In genomic region chr3:185932213-185932612, GRCh38 we compare ENCODE assay signal across 8 cellular contexts. TPM values are rescaled to one million over a fixed set of nuclear protein-coding genes. Genes with fewer than 3 reads are reported as not detected.
DNase-seq lines count a peak whose midpoint lies in the region; ATAC-seq and TF ChIP-seq lines count a peak whose summit lies in the region.

No MANE protein-coding gene starts in this region.

- DNase-seq in CD8-positive, alpha-beta memory T cell = no peak
- DNase-seq in neural crest cell (ENCODE audit: low read depth, low spot score) (no peak), amygdala (lab: John Stamatoyannopoulos, UW) (no peak)
- no peak for DNase-seq in NK-92 treated with Interleukin-12 subunit alpha and Interleukin-12 subunit beta, amount 100 ng/mL, for 24 hours (lab: John Stamatoyannopoulos, UW)

- POLR2A ChIA-PET in CD8-positive, alpha-beta memory T cell (lab: Charles Lee) = interaction anchor here (0.7 kb wide), 1 partner anchor 11 kb away, joined by 3 read pairs; no protein-coding TSS in a partner anchor

- no peaks in the 10 kb centered on the region for H3F3A ChIP-seq in Loucy (ENCODE audit: low read depth)

- no peaks in the 10 kb centered on the region for H3K27me3 Mint-ChIP-seq in CD8-positive, alpha-beta memory T cell
- peaks cover 19% of the 10 kb centered on the region for H3K27me3 Mint-ChIP-seq in neural crest cell (ENCODE audit: low read depth)

- peaks cover 20% of the 10 kb centered on the region for H3K36me3 ChIP-seq in CD8-positive, alpha-beta memory T cell (ENCODE audit: insufficient read depth, low read length)
- H3K36me3 ChIP-seq in Loucy (ENCODE audit: insufficient read depth, low read length) (peaks cover 70% of the 10 kb centered on the region), duodenal mucosa (ENCODE audit: control insufficient read depth in 1 of 2, insufficient read depth in 2 of 2, low read length in 2 of 2) (peaks cover 0 to 10% of the 10 kb centered on the region in 2 donors)

- peak overlapping the region; percentile 97 for H3K4me2 ChIP-seq in Loucy (ENCODE audit: low read depth, low read length, poor library complexity, severe bottlenecking)

- no peak for TF ChIP-seq POLR2A in GM18505 (IDR thresholded peaks at IDR 0.05; ENCODE audit: borderline replicate concordance, extremely low read depth, insufficient read depth, insufficient read length)

- peak overlapping the region; percentile 14 to 79 (median 52) for H3K27ac Mint-ChIP-seq in CD8-positive, alpha-beta memory T cell
- no peak overlapping the region for H3K27ac Mint-ChIP-seq in neural crest cell (ENCODE audit: unreplicated experiment)

- peaks cover 79% of the 10 kb centered on the region for H3K4me1 ChIP-seq in CD8-positive, alpha-beta memory T cell (ENCODE audit: insufficient read depth, low read length)
- H3K4me1 ChIP-seq in Loucy (ENCODE audit: insufficient read depth, low read length, poor library complexity, severe bottlenecking) (peaks cover 61% of the 10 kb centered on the region), duodenal mucosa (ENCODE audit: control insufficient read depth in 1 of 2, insufficient read depth in 2 of 2, low read length in 2 of 2) (peaks cover 73 to 79% of the 10 kb centered on the region in 2 donors)

- H3K9me3 Mint-ChIP-seq in CD8-positive, alpha-beta memory T cell = no peaks in the 10 kb centered on the region
- H3K9me3 Mint-ChIP-seq in neural crest cell = no peaks in the 10 kb centered on the region

- H3K9ac ChIP-seq in Loucy (ENCODE audit: low read depth, low read length, poor library complexity, severe bottlenecking) (peak overlapping the region; percentile 100), duodenal mucosa (ENCODE audit: low read depth in 1 of 2, low read length in 2 of 2) (peak overlapping the region in 1 of 2 donors; percentile 37)

- H3K4me3 ChIP-seq in CD8-positive, alpha-beta memory T cell (ENCODE audit: low read length) = peak overlapping the region; percentile 3
- H3K4me3 ChIP-seq in Loucy (ENCODE audit: low read length, poor library complexity, severe bottlenecking) = peak overlapping the region; percentile 90
- H3K4me3 ChIP-seq in duodenal mucosa (ENCODE audit: low read depth in 1 of 2, low read length in 2 of 2) = peak overlapping the region; percentile 7 to 27

- H2AFZ ChIP-seq in Loucy (ENCODE audit: low read length) = no peak overlapping the region

- H4K20me1 ChIP-seq in Loucy (ENCODE audit: insufficient read depth, low read length, poor library complexity, severe bottlenecking) = peaks cover 100% of the 10 kb centered on the region

- H3K79me2 ChIP-seq in Loucy (ENCODE audit: insufficient read depth, low read length) = peaks cover 100% of the 10 kb centered on the region

- ATAC-seq in HG03460 (IDR thresholded peaks at IDR 0.05; ENCODE audit: unreplicated experiment) (no peak), GM18505 (IDR thresholded peaks at IDR 0.05; ENCODE audit: unreplicated experiment) (no peak)

- CTCF ChIA-PET in CD8-positive, alpha-beta memory T cell (lab: Charles Lee) = interaction anchor here (1.0 to 4.4 kb wide), 3 partner anchors 11 to 685 kb away, joined by 3 to 44 read pairs (median 3); no protein-coding TSS in a partner anchor

- no peaks in the 10 kb centered on the region for H3K9me3 ChIP-seq in CD8-positive, alpha-beta memory T cell (ENCODE audit: low read length)
- no peaks in the 10 kb centered on the region for H3K9me3 ChIP-seq in Loucy (ENCODE audit: insufficient read depth, low read depth, low read length)
- H3K9me3 ChIP-seq in duodenal mucosa (ENCODE audit: control insufficient read depth in 1 of 2, low read length in 2 of 2) = no peaks in the 10 kb centered on the region

- no peaks in the 10 kb centered on the region for H3K9me2 ChIP-seq in Loucy (replicated peaks; ENCODE audit: low read depth, low read length)

- H3K36me3 Mint-ChIP-seq in CD8-positive, alpha-beta memory T cell = peaks cover 0 to 76% (median 11%) of the 10 kb centered on the region in 3 donors
- peaks cover 31% of the 10 kb centered on the region for H3K36me3 Mint-ChIP-seq in neural crest cell (ENCODE audit: low read depth)

- H3K4me1 Mint-ChIP-seq in CD8-positive, alpha-beta memory T cell = peaks cover 86 to 96% (median 89%) of the 10 kb centered on the region in 3 donors
- peaks cover 87% of the 10 kb centered on the region for H3K4me1 Mint-ChIP-seq in neural crest cell

- H3K27ac ChIP-seq in CD8-positive, alpha-beta memory T cell (ENCODE audit: low read depth, low read length) = no peak overlapping the region
- H3K27ac ChIP-seq in duodenal mucosa (ENCODE audit: low read depth, low read length) = no peak overlapping the region

- H3K4me3 Mint-ChIP-seq in CD8-positive, alpha-beta memory T cell = peak overlapping the region; percentile 72 to 100 (median 100)
- H3K4me3 Mint-ChIP-seq in neural crest cell = peak overlapping the region; percentile 99

- H3K27me3 ChIP-seq in CD8-positive, alpha-beta memory T cell (ENCODE audit: insufficient read depth, low read length, poor library complexity, severe bottlenecking) = no peaks in the 10 kb centered on the region
- peaks cover 11% of the 10 kb centered on the region for H3K27me3 ChIP-seq in Loucy (ENCODE audit: insufficient read depth, low read length, poor library complexity, severe bottlenecking)
- no peaks in the 10 kb centered on the region for H3K27me3 ChIP-seq in duodenal mucosa (ENCODE audit: control insufficient read depth in 1 of 2, insufficient read depth in 2 of 2, low read length in 2 of 2)

- TF ChIP-seq CTCF in Loucy (conservative IDR thresholded peaks at IDR 0.05; ENCODE audit: low read length) (no peak), neural crest cell (conservative IDR thresholded peaks at IDR 0.05) (no peak)

RNA-seq across cellular contexts. Expression of gene TRA2B, which starts 5.6 kb away (rescaled TPM):
- total RNA-seq in CD8-positive, alpha-beta memory T cell = 100 to 1,000 TPM; 305 to 324 TPM
- 181 TPM for polyA plus RNA-seq in CD8-positive, alpha-beta memory T cell
- total RNA-seq in neural crest cell = 314 and 329 TPM in 2 replicates

Comparison
In these comparisons a context has a peak if more than half of its experiments do, and no peak if none do; other contexts are left out.
1. H3K4me3 ChIP-seq: peak in every context shown above with its lines; median percentile 90 in Loucy; 17 in duodenal mucosa; 3 in CD8-positive, alpha-beta memory T cell.